Comparison of ENCODE assay signal across 11 cellular contexts in genomic region chr13:109274188-109274821, GRCh38.
A peak's percentile ranks its signal among the peaks of the same experiment; 100 is the strongest.
DNase-seq lines count a peak whose midpoint lies in the region; ATAC-seq and TF ChIP-seq lines count a peak whose summit lies in the region.
"Had no signal": no experiment of that assay in that cellular context is flagged by ENCODE, and none has a peak within 500 bp of the region (broad histone marks: within the 10 kb centered on the region; RNA-seq: fewer than 3 reads in every experiment).

No MANE protein-coding gene starts in this region.

- H3K4me1 Mint-ChIP-seq in neural progenitor cell, result peaks cover 28% of the 10 kb centered on the region
- H3K4me1 Mint-ChIP-seq in activated T-cell treated with anti-CD3 and anti-CD28 coated beads, Interleukin-2, amount 50 U/mL, for 4 hours (ENCODE audit: low read depth), result no peaks in the 10 kb centered on the region
- H3K4me1 Mint-ChIP-seq: naive thymus-derived CD8-positive, alpha-beta T cell had no signal

- H3K9me3 Mint-ChIP-seq in neural progenitor cell, result no peaks in the 10 kb centered on the region
- H3K9me3 Mint-ChIP-seq in activated T-cell treated with anti-CD3 and anti-CD28 coated beads, Interleukin-2, amount 50 U/mL, for 4 hours, result no peaks in the 10 kb centered on the region
- H3K9me3 Mint-ChIP-seq: naive thymus-derived CD8-positive, alpha-beta T cell had no signal

- H3K4me1 ChIP-seq in RWPE2 (ENCODE audit: insufficient read depth, poor library complexity, severe bottlenecking) (peaks cover 45% of the 10 kb centered on the region), neural progenitor cell (peaks cover 56% of the 10 kb centered on the region)
- H3K4me1 ChIP-seq: tibial nerve had no signal

- no peak overlapping the region for H3K4me3 Mint-ChIP-seq in neural progenitor cell
- H3K4me3 Mint-ChIP-seq in activated T-cell treated with anti-CD3 and anti-CD28 coated beads, Interleukin-2, amount 50 U/mL, for 4 hours, result no peak overlapping the region
- H3K4me3 Mint-ChIP-seq: naive thymus-derived CD8-positive, alpha-beta T cell had no signal

- H3K36me3 ChIP-seq in RWPE2 (ENCODE audit: low read depth) (peaks cover 37% of the 10 kb centered on the region), neural progenitor cell (no peaks in the 10 kb centered on the region)
- H3K36me3 ChIP-seq: tibial nerve had no signal

- peak overlapping the region; percentile 38 for H3K4me2 ChIP-seq in neural progenitor cell

- no peak overlapping the region for H3K9ac ChIP-seq in neural progenitor cell

- peak overlapping the region; percentile 96 for H3K27ac ChIP-seq in RWPE2 (ENCODE audit: poor library complexity, severe bottlenecking)
- peak overlapping the region; percentile 93 for H3K27ac ChIP-seq in neural progenitor cell
- H3K27ac ChIP-seq: tibial nerve had no signal

- H3K9me3 ChIP-seq in RWPE2 (ENCODE audit: severe bottlenecking) (no peaks in the 10 kb centered on the region), neural progenitor cell (ENCODE audit: low read depth) (no peaks in the 10 kb centered on the region)
- H3K9me3 ChIP-seq: tibial nerve had no signal

- H3K4me3 ChIP-seq in RWPE2 (ENCODE audit: severe bottlenecking) (no peak overlapping the region), fibroblast of the aortic adventitia (ENCODE audit: low read depth, low read length) (no peak overlapping the region), neural progenitor cell (no peak overlapping the region)
- H3K4me3 ChIP-seq: tibial nerve had no signal

- TF ChIP-seq CTCF in RWPE2 (IDR thresholded peaks at IDR 0.05; ENCODE audit: poor library complexity, severe bottlenecking) (no peak), fibroblast of the aortic adventitia (IDR thresholded peaks at IDR 0.05; ENCODE audit: insufficient read depth, low read length) (no peak), neural progenitor cell (IDR thresholded peaks at IDR 0.05) (no peak)

- H3K27me3 ChIP-seq in RWPE2 (ENCODE audit: insufficient read depth, poor library complexity, severe bottlenecking), result no peaks in the 10 kb centered on the region
- no peaks in the 10 kb centered on the region for H3K27me3 ChIP-seq in neural progenitor cell
- H3K27me3 ChIP-seq: tibial nerve had no signal

- ATAC-seq in RWPE2 (ENCODE audit: low read depth), result peak; percentile 17
- ATAC-seq in activated T-cell treated with anti-CD3 and anti-CD28 coated beads, Interleukin-2, amount 50 U/mL, for 4 hours, result no peak
- ATAC-seq: HepG2; naive thymus-derived CD8-positive, alpha-beta T cell had no signal

- peaks cover 3% of the 10 kb centered on the region for H3K27me3 Mint-ChIP-seq in neural progenitor cell (ENCODE audit: insufficient read depth, low read depth)
- peaks cover 2% of the 10 kb centered on the region for H3K27me3 Mint-ChIP-seq in activated T-cell treated with anti-CD3 and anti-CD28 coated beads, Interleukin-2, amount 50 U/mL, for 4 hours (ENCODE audit: low read depth)

- no peaks in the 10 kb centered on the region for H3K36me3 Mint-ChIP-seq in neural progenitor cell
- no peaks in the 10 kb centered on the region for H3K36me3 Mint-ChIP-seq in activated T-cell treated with anti-CD3 and anti-CD28 coated beads, Interleukin-2, amount 50 U/mL, for 4 hours (ENCODE audit: insufficient read depth)
- H3K36me3 Mint-ChIP-seq: naive thymus-derived CD8-positive, alpha-beta T cell had no signal

- H4K20me1 ChIP-seq in neural progenitor cell (ENCODE audit: low read depth), result no peaks in the 10 kb centered on the region

- no peaks in the 10 kb centered on the region for H3K79me2 ChIP-seq in neural progenitor cell (ENCODE audit: low read depth)

- H3K27ac Mint-ChIP-seq in neural progenitor cell, result no peak overlapping the region
- H3K27ac Mint-ChIP-seq: naive thymus-derived CD8-positive, alpha-beta T cell had no signal

- DNase-seq in GM03348 (ENCODE audit: low spot score) (peak; percentile 71), RWPE2 (ENCODE audit: low spot score) (no peak), fibroblast of the aortic adventitia (ENCODE audit: low read depth) (peak; percentile 52), neural progenitor cell (ENCODE audit: low spot score) (peak; percentile 89), NK-92 (lab: John Stamatoyannopoulos, UW; ENCODE audit: unreplicated experiment) (no peak), NCI-H524 treated with DMSO at 0.1 percent for 48 hours (lab: John Stamatoyannopoulos, UW) (no peak)
- no peak for DNase-seq in activated CD8-positive, alpha-beta memory T cell treated with anti-CD3 and anti-CD28 coated beads, Interleukin-2, amount 50 U/mL, for 4 hours
- no peak for DNase-seq in activated T-cell treated with anti-CD3 and anti-CD28 coated beads, Interleukin-2, amount 50 U/mL, for 4 hours
- DNase-seq: naive thymus-derived CD8-positive, alpha-beta T cell had no signal

- no peak overlapping the region for H2AFZ ChIP-seq in neural progenitor cell (replicated peaks)

- H3F3A ChIP-seq in neural progenitor cell (ENCODE audit: low read depth), result peaks cover 52% of the 10 kb centered on the region

Comparison
In these comparisons a context has a peak if more than half of its experiments do, and no peak if none do; other contexts are left out.
1. DNase-seq: peak in GM03348 (single experiment), fibroblast of the aortic adventitia (single experiment) and neural progenitor cell (single experiment); none in RWPE2 (single experiment), NK-92 (single experiment), NCI-H524 treated with DMSO at 0.1 percent for 48 hours (single experiment), activated CD8-positive, alpha-beta memory T cell treated with anti-CD3 and anti-CD28 coated beads, Interleukin-2, amount 50 U/mL, for 4 hours (single experiment) and activated T-cell treated with anti-CD3 and anti-CD28 coated beads, Interleukin-2, amount 50 U/mL, for 4 hours (single experiment).